Comparison of ENCODE assay signal across 2 cellular contexts in the genomic region with DNA sequence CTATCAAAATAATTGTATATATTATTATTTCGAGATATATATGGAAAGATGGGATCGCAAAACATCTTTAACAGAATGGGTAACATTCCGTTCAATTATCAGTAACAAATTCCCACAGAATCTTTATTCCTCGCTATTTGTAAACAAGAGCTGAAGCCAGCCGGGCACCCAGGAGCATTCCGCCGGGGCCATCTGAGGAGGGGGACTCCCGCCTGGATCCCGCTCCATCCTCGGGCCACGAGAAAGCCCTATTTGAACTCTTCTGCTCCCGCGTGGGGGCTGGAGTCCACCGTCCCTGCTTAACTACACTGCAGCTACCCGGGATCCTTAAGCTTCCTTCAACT.
TF ChIP-seq lines count a peak whose summit lies in the region.

No MANE protein-coding gene starts in this region.

TF ChIP-seq in GM12878, 131 proteins besides CTCF, POLR2A, EP300 and RAD21:
- TF ChIP-seq CBFB (IDR thresholded peaks at IDR 0.05; ENCODE audit: low read depth) (no peak), IRF4 (IDR thresholded peaks at IDR 0.05; ENCODE audit: low read depth, low read length) (no peak), PML (IDR thresholded peaks at IDR 0.05; ENCODE audit: low read length) (no peak), IKZF2 (IDR thresholded peaks at IDR 0.05) (no peak), NR2C2 (IDR thresholded peaks at IDR 0.05; ENCODE audit: borderline replicate concordance, control insufficient read depth, insufficient read length, low read depth) (no peak), MYB (IDR thresholded peaks at IDR 0.05; ENCODE audit: borderline replicate concordance, low read depth, low read length) (no peak), NR2C1 (IDR thresholded peaks at IDR 0.05) (no peak), FOS (IDR thresholded peaks at IDR 0.05; ENCODE audit: borderline replicate concordance, extremely low read depth, insufficient read length) (no peak), POU2F2 (IDR thresholded peaks at IDR 0.05; ENCODE audit: borderline replicate concordance, low read depth, low read length) (no peak), ATF7 (IDR thresholded peaks at IDR 0.05; ENCODE audit: low read depth) (no peak), KAT2A (conservative IDR thresholded peaks at IDR 0.05; ENCODE audit: control insufficient read depth, low read depth, low read length) (no peak), CHD4 (IDR thresholded peaks at IDR 0.05) (no peak), CREB1 (IDR thresholded peaks at IDR 0.05; ENCODE audit: low read depth) (no peak)
- TF ChIP-seq, protein P1, sequence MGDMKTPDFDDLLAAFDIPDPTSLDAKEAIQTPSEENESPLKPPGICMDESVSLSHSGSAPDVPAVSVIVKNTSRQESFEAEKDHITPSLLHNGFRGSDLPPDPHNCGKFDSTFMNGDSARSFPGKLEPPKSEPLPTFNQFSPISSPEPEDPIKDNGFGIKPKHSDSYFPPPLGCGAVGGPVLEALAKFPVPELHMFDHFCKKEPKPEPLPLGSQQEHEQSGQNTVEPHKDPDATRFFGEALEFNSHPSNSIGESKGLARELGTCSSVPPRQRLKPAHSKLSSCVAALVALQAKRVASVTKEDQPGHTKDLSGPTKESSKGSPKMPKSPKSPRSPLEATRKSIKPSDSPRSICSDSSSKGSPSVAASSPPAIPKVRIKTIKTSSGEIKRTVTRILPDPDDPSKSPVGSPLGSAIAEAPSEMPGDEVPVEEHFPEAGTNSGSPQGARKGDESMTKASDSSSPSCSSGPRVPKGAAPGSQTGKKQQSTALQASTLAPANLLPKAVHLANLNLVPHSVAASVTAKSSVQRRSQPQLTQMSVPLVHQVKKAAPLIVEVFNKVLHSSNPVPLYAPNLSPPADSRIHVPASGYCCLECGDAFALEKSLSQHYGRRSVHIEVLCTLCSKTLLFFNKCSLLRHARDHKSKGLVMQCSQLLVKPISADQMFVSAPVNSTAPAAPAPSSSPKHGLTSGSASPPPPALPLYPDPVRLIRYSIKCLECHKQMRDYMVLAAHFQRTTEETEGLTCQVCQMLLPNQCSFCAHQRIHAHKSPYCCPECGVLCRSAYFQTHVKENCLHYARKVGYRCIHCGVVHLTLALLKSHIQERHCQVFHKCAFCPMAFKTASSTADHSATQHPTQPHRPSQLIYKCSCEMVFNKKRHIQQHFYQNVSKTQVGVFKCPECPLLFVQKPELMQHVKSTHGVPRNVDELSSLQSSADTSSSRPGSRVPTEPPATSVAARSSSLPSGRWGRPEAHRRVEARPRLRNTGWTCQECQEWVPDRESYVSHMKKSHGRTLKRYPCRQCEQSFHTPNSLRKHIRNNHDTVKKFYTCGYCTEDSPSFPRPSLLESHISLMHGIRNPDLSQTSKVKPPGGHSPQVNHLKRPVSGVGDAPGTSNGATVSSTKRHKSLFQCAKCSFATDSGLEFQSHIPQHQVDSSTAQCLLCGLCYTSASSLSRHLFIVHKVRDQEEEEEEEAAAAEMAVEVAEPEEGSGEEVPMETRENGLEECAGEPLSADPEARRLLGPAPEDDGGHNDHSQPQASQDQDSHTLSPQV (IDR thresholded peaks at IDR 0.05), result no peak
- TF ChIP-seq, protein P2, sequence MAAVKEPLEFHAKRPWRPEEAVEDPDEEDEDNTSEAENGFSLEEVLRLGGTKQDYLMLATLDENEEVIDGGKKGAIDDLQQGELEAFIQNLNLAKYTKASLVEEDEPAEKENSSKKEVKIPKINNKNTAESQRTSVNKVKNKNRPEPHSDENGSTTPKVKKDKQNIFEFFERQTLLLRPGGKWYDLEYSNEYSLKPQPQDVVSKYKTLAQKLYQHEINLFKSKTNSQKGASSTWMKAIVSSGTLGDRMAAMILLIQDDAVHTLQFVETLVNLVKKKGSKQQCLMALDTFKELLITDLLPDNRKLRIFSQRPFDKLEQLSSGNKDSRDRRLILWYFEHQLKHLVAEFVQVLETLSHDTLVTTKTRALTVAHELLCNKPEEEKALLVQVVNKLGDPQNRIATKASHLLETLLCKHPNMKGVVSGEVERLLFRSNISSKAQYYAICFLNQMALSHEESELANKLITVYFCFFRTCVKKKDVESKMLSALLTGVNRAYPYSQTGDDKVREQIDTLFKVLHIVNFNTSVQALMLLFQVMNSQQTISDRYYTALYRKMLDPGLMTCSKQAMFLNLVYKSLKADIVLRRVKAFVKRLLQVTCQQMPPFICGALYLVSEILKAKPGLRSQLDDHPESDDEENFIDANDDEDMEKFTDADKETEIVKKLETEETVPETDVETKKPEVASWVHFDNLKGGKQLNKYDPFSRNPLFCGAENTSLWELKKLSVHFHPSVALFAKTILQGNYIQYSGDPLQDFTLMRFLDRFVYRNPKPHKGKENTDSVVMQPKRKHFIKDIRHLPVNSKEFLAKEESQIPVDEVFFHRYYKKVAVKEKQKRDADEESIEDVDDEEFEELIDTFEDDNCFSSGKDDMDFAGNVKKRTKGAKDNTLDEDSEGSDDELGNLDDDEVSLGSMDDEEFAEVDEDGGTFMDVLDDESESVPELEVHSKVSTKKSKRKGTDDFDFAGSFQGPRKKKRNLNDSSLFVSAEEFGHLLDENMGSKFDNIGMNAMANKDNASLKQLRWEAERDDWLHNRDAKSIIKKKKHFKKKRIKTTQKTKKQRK (IDR thresholded peaks at IDR 0.05; ENCODE audit: low read depth, low read length), result no peak
- TF ChIP-seq, protein P3, sequence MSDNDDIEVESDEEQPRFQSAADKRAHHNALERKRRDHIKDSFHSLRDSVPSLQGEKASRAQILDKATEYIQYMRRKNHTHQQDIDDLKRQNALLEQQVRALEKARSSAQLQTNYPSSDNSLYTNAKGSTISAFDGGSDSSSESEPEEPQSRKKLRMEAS (IDR thresholded peaks at IDR 0.05; ENCODE audit: low read depth, low read length), result no peak
- TF ChIP-seq, protein P4, sequence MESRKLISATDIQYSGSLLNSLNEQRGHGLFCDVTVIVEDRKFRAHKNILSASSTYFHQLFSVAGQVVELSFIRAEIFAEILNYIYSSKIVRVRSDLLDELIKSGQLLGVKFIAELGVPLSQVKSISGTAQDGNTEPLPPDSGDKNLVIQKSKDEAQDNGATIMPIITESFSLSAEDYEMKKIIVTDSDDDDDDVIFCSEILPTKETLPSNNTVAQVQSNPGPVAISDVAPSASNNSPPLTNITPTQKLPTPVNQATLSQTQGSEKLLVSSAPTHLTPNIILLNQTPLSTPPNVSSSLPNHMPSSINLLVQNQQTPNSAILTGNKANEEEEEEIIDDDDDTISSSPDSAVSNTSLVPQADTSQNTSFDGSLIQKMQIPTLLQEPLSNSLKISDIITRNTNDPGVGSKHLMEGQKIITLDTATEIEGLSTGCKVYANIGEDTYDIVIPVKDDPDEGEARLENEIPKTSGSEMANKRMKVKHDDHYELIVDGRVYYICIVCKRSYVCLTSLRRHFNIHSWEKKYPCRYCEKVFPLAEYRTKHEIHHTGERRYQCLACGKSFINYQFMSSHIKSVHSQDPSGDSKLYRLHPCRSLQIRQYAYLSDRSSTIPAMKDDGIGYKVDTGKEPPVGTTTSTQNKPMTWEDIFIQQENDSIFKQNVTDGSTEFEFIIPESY (IDR thresholded peaks at IDR 0.05), result no peak

TF ChIP-seq in liver, 16 proteins besides CTCF, POLR2A, EP300 and RAD21:
- TF ChIP-seq FOXA1 (IDR thresholded peaks at IDR 0.05) (no peak), JUND (IDR thresholded peaks at IDR 0.05) (no peak), HNF4G (IDR thresholded peaks at IDR 0.05) (no peak), TAF1 (conservative IDR thresholded peaks at IDR 0.05) (no peak), YY1 (IDR thresholded peaks at IDR 0.05) (no peak), EGR1 (IDR thresholded peaks at IDR 0.05; ENCODE audit: low read depth in 2 of 2) (no peak), GABPA (IDR thresholded peaks at IDR 0.05 in 1 of 2, conservative IDR thresholded peaks at IDR 0.05 in 1 of 2) (no peak), RXRA (IDR thresholded peaks at IDR 0.05) (no peak), SP1 (IDR thresholded peaks at IDR 0.05) (no peak)
- TF ChIP-seq, protein P5, sequence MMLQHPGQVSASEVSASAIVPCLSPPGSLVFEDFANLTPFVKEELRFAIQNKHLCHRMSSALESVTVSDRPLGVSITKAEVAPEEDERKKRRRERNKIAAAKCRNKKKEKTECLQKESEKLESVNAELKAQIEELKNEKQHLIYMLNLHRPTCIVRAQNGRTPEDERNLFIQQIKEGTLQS (IDR thresholded peaks at IDR 0.05), result no peak
- TF ChIP-seq, protein P4 (IDR thresholded peaks at IDR 0.05), result no peak
- TF ChIP-seq, protein P6, sequence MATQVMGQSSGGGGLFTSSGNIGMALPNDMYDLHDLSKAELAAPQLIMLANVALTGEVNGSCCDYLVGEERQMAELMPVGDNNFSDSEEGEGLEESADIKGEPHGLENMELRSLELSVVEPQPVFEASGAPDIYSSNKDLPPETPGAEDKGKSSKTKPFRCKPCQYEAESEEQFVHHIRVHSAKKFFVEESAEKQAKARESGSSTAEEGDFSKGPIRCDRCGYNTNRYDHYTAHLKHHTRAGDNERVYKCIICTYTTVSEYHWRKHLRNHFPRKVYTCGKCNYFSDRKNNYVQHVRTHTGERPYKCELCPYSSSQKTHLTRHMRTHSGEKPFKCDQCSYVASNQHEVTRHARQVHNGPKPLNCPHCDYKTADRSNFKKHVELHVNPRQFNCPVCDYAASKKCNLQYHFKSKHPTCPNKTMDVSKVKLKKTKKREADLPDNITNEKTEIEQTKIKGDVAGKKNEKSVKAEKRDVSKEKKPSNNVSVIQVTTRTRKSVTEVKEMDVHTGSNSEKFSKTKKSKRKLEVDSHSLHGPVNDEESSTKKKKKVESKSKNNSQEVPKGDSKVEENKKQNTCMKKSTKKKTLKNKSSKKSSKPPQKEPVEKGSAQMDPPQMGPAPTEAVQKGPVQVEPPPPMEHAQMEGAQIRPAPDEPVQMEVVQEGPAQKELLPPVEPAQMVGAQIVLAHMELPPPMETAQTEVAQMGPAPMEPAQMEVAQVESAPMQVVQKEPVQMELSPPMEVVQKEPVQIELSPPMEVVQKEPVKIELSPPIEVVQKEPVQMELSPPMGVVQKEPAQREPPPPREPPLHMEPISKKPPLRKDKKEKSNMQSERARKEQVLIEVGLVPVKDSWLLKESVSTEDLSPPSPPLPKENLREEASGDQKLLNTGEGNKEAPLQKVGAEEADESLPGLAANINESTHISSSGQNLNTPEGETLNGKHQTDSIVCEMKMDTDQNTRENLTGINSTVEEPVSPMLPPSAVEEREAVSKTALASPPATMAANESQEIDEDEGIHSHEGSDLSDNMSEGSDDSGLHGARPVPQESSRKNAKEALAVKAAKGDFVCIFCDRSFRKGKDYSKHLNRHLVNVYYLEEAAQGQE (IDR thresholded peaks at IDR 0.05), result no peak
- TF ChIP-seq, protein P3 (IDR thresholded peaks at IDR 0.05), result no peak
